Comparison of ENCODE assay signal across 21 cellular contexts in the genomic region with DNA sequence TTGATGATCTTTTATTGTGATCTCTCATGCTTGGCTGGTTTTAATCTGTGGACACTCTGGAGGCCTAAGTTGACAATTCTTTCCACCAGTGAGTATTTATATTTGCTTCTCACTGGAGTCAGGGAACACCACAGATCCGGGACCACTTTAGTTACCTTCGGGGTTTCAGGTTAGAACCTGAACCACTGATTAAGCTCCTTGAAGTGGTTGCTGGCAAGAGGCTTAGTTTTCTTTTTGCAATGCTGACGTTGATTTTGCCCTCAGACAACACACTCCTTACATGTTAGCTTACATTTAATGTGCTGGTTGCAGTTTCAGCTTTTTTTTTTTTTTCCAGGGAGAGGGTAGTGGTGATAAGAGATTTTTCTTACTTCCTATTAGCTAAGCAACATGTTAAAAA. TPM values are rescaled to one million over a fixed set of nuclear protein-coding genes. Genes with fewer than 3 reads are reported as not detected.
DNase-seq lines count a peak whose midpoint lies in the region; ATAC-seq and TF ChIP-seq lines count a peak whose summit lies in the region.
"Had no signal": no experiment of that assay in that cellular context is flagged by ENCODE, and none has a peak within 500 bp of the region (broad histone marks: within the 10 kb centered on the region; RNA-seq: fewer than 3 reads in every experiment).

No MANE protein-coding gene starts in this region.

- no peaks in the 10 kb centered on the region for H3K9me2 ChIP-seq in MM.1S (replicated peaks; ENCODE audit: insufficient read depth, low read length)

- no peak overlapping the region for H3K9ac ChIP-seq in MM.1S (ENCODE audit: low read length)

- H3F3A ChIP-seq in MM.1S (ENCODE audit: insufficient read depth, low read length) = no peaks in the 10 kb centered on the region

- no peak for TF ChIP-seq CTCF in MM.1S (IDR thresholded peaks at IDR 0.05; ENCODE audit: low read length)
- TF ChIP-seq CTCF in thyroid gland (IDR thresholded peaks at IDR 0.05) = no peak

- no peaks in the 10 kb centered on the region for H3K4me1 Mint-ChIP-seq in activated CD4-positive, alpha-beta T cell treated with anti-CD3 and anti-CD28 coated beads, Interleukin-2, amount 10 ng/mL, durations not matched to agents 24 days and 14 days
- no peaks in the 10 kb centered on the region for H3K4me1 Mint-ChIP-seq in activated CD4-positive, alpha-beta T cell treated with anti-CD3 and anti-CD28 coated beads for 36 hours
- H3K4me1 Mint-ChIP-seq in activated T-cell treated with anti-CD3 and anti-CD28 coated beads, Interleukin-2, amount 50 U/mL, for 24 hours (ENCODE audit: low read depth) = no peaks in the 10 kb centered on the region

- no peak for ATAC-seq in activated CD4-positive, alpha-beta T cell treated with anti-CD3 and anti-CD28 coated beads for 36 hours
- no peak for ATAC-seq in sciatic nerve
- ATAC-seq: GM12878, HCT116, K562 had no signal

- H3K4me1 ChIP-seq in MM.1S (ENCODE audit: low read length) = no peaks in the 10 kb centered on the region
- peaks cover 7 to 8% of the 10 kb centered on the region in 2 donors for H3K4me1 ChIP-seq in thyroid gland

- H3K27ac ChIP-seq in MM.1S (ENCODE audit: low read length) (no peak overlapping the region), thyroid gland (peak overlapping the region; percentile 51 to 87 (median 71))

- WGBS in thyroid gland, 2 donors = 26 to 30% methylated on average over 3 of the region's 3 CpGs

- CTCF ChIA-PET in activated CD4-positive, alpha-beta T cell treated with anti-CD3 and anti-CD28 coated beads for 36 hours (lab: Charles Lee) = interaction anchor here (0.7 to 0.9 kb wide), 2 partner anchors 356 to 403 kb away, joined by 3 to 4 read pairs; no protein-coding TSS in a partner anchor

- H3K4me3 ChIP-seq in MM.1S (ENCODE audit: low read length) = no peak overlapping the region
- H3K4me3 ChIP-seq in thyroid gland (replicated peaks in 1 of 3) = no peak overlapping the region
- H3K4me3 ChIP-seq: GM12878, K562 had no signal

- H3K36me3 ChIP-seq in MM.1S (replicated peaks; ENCODE audit: insufficient read depth, low read length) (no peaks in the 10 kb centered on the region), thyroid gland (no peaks in the 10 kb centered on the region)
- H3K36me3 ChIP-seq: BE2C had no signal

- POLR2A ChIA-PET in activated CD4-positive, alpha-beta T cell treated with anti-CD3 and anti-CD28 coated beads for 36 hours (lab: Charles Lee) = no interaction called here

- no peak overlapping the region for H3K4me2 ChIP-seq in MM.1S (ENCODE audit: low read depth, low read length)

- H3K4me3 Mint-ChIP-seq in activated CD4-positive, alpha-beta T cell treated with anti-CD3 and anti-CD28 coated beads, Interleukin-2, amount 10 ng/mL, durations not matched to agents 24 days and 14 days = no peak overlapping the region
- H3K4me3 Mint-ChIP-seq in activated CD4-positive, alpha-beta T cell treated with anti-CD3 and anti-CD28 coated beads for 36 hours = no peak overlapping the region
- no peak overlapping the region for H3K4me3 Mint-ChIP-seq in activated T-cell treated with anti-CD3 and anti-CD28 coated beads, Interleukin-2, amount 50 U/mL, for 24 hours
- H3K4me3 Mint-ChIP-seq: CD4-positive, CD25-positive, alpha-beta regulatory T cell; HFFc6 had no signal

- no peaks in the 10 kb centered on the region for H3K36me3 Mint-ChIP-seq in activated CD4-positive, alpha-beta T cell treated with anti-CD3 and anti-CD28 coated beads, Interleukin-2, amount 10 ng/mL, durations not matched to agents 24 days and 14 days (ENCODE audit: low read depth)
- no peaks in the 10 kb centered on the region for H3K36me3 Mint-ChIP-seq in activated CD4-positive, alpha-beta T cell treated with anti-CD3 and anti-CD28 coated beads for 36 hours (ENCODE audit: low read depth)
- no peaks in the 10 kb centered on the region for H3K36me3 Mint-ChIP-seq in activated T-cell treated with anti-CD3 and anti-CD28 coated beads, Interleukin-2, amount 50 U/mL, for 24 hours (ENCODE audit: low read depth)
- H3K36me3 Mint-ChIP-seq: CD4-positive, CD25-positive, alpha-beta regulatory T cell had no signal

- H3K27me3 ChIP-seq in MM.1S (replicated peaks; ENCODE audit: insufficient read depth, low read length) (no peaks in the 10 kb centered on the region), thyroid gland (no peaks in the 10 kb centered on the region)
- H3K27me3 ChIP-seq: BE2C had no signal

- H3K27ac Mint-ChIP-seq in activated CD4-positive, alpha-beta T cell treated with anti-CD3 and anti-CD28 coated beads, Interleukin-2, amount 10 ng/mL, durations not matched to agents 24 days and 14 days = no peak overlapping the region
- no peak overlapping the region for H3K27ac Mint-ChIP-seq in activated CD4-positive, alpha-beta T cell treated with anti-CD3 and anti-CD28 coated beads for 36 hours
- no peak overlapping the region for H3K27ac Mint-ChIP-seq in activated T-cell treated with anti-CD3 and anti-CD28 coated beads, Interleukin-2, amount 50 U/mL, for 24 hours
- H3K27ac Mint-ChIP-seq: CD4-positive, CD25-positive, alpha-beta regulatory T cell; HFFc6 had no signal

- peaks cover 21% of the 10 kb centered on the region for H3K27me3 Mint-ChIP-seq in activated CD4-positive, alpha-beta T cell treated with anti-CD3 and anti-CD28 coated beads, Interleukin-2, amount 10 ng/mL, durations not matched to agents 24 days and 14 days
- peaks cover 17% of the 10 kb centered on the region for H3K27me3 Mint-ChIP-seq in activated CD4-positive, alpha-beta T cell treated with anti-CD3 and anti-CD28 coated beads for 36 hours
- peaks cover 33% of the 10 kb centered on the region for H3K27me3 Mint-ChIP-seq in activated T-cell treated with anti-CD3 and anti-CD28 coated beads, Interleukin-2, amount 50 U/mL, for 24 hours

- H3K9me3 ChIP-seq in MM.1S (replicated peaks; ENCODE audit: insufficient read depth, low read length) (no peaks in the 10 kb centered on the region), thyroid gland (no peaks in the 10 kb centered on the region)

- no peaks in the 10 kb centered on the region for H4K20me1 ChIP-seq in MM.1S (ENCODE audit: insufficient read depth, low read length)

- H3K9me3 Mint-ChIP-seq in activated CD4-positive, alpha-beta T cell treated with anti-CD3 and anti-CD28 coated beads, Interleukin-2, amount 10 ng/mL, durations not matched to agents 24 days and 14 days = no peaks in the 10 kb centered on the region
- no peaks in the 10 kb centered on the region for H3K9me3 Mint-ChIP-seq in activated CD4-positive, alpha-beta T cell treated with anti-CD3 and anti-CD28 coated beads for 36 hours (ENCODE audit: low read depth)
- no peaks in the 10 kb centered on the region for H3K9me3 Mint-ChIP-seq in activated T-cell treated with anti-CD3 and anti-CD28 coated beads, Interleukin-2, amount 50 U/mL, for 24 hours

- intact Hi-C loops in activated CD4-positive, alpha-beta T cell treated with anti-CD3 and anti-CD28 coated beads, Interleukin-2, amount 10 ng/mL, durations not matched to agents 24 days and 14 days (cut with micrococcal nuclease) = no loop called here
- intact Hi-C loops in activated CD4-positive, alpha-beta T cell treated with anti-CD3 and anti-CD28 coated beads for 36 hours (cut with DNase I, micrococcal nuclease) = no loop called here
- intact Hi-C loops in thyroid gland (cut with DNase I) (no loop called here), sciatic nerve (cut with DNase I) (no loop called here)

- no peak for TF ChIP-seq POLR2A in thyroid gland (IDR thresholded peaks at IDR 0.05)

- no peaks in the 10 kb centered on the region for H3K79me2 ChIP-seq in MM.1S (ENCODE audit: low read length)

- peak; percentile 41 for DNase-seq in activated CD4-positive, alpha-beta T cell treated with anti-CD3 and anti-CD28 coated beads, Interleukin-2, amount 10 ng/mL, durations not matched to agents 24 days and 14 days
- DNase-seq in activated CD4-positive, alpha-beta T cell treated with anti-CD3 and anti-CD28 coated beads for 36 hours = no peak
- DNase-seq in MM.1S (peak; percentile 8), OCI-M1 (lab: John Stamatoyannopoulos, UW) (peak; percentile 20), thyroid gland (peak; percentile 52 to 54), NCI-H2081 treated with DMSO at 0.1 percent for 48 hours (lab: John Stamatoyannopoulos, UW) (no peak), sciatic nerve (ENCODE audit: low spot score) (no peak)
- DNase-seq in activated T-cell treated with anti-CD3 and anti-CD28 coated beads, Interleukin-2, amount 50 U/mL, for 24 hours = no peak
- DNase-seq: ACHN; BE2C; C1 segment of cervical spinal cord; CD4-positive, CD25-positive, alpha-beta regulatory T cell; DMS153; DND-41; EL; GOT3; H7; HFFc6 had no signal

- no peak overlapping the region for H2AFZ ChIP-seq in MM.1S (ENCODE audit: low read length)

RNA-seq across cellular contexts. Expression of a gene that starts 10.5 kb away (rescaled TPM):
- 60.2 and 64.6 TPM in 2 replicates for total RNA-seq in activated CD4-positive, alpha-beta T cell treated with anti-CD3 and anti-CD28 coated beads, Interleukin-2, amount 10 ng/mL, durations not matched to agents 24 days and 14 days
- total RNA-seq in activated CD4-positive, alpha-beta T cell treated with anti-CD3 and anti-CD28 coated beads for 36 hours = 10 to 100 TPM; 40.5 to 65.7 TPM
- total RNA-seq in thyroid gland (10 to 100 TPM; 42.7 to 57.9 (median 46.4) TPM), sciatic nerve (34.4 TPM)

Comparison
In these comparisons a context has a peak if more than half of its experiments do, and no peak if none do; other contexts are left out.
1. DNase-seq: peak in activated CD4-positive, alpha-beta T cell treated with anti-CD3 and anti-CD28 coated beads, Interleukin-2, amount 10 ng/mL, durations not matched to agents 24 days and 14 days (single experiment), MM.1S (single experiment), OCI-M1 (single experiment) and thyroid gland (2 of 2); none in activated CD4-positive, alpha-beta T cell treated with anti-CD3 and anti-CD28 coated beads for 36 hours (single experiment), NCI-H2081 treated with DMSO at 0.1 percent for 48 hours (single experiment), sciatic nerve (single experiment) and activated T-cell treated with anti-CD3 and anti-CD28 coated beads, Interleukin-2, amount 50 U/mL, for 24 hours (single experiment).